Comparison of ENCODE assay signal across 18 cellular contexts in genomic region chr1:235391879-235392278, GRCh38.
"Had no signal": no experiment of that assay in that cellular context is flagged by ENCODE, and none has a peak within 500 bp of the region (broad histone marks: within the 10 kb centered on the region; RNA-seq: fewer than 3 reads in every experiment).

No MANE protein-coding gene starts in this region.

- H3K4me1 ChIP-seq: esophagus muscularis mucosa, gastrocnemius medialis, heart right ventricle, psoas muscle, right lobe of liver, testis, tibial nerve had no signal

- H3K4me3 ChIP-seq: esophagus muscularis mucosa, gastrocnemius medialis, heart right ventricle, mucosa of descending colon, psoas muscle, right lobe of liver, testis, tibial nerve had no signal

- H3K27ac ChIP-seq: epithelial cell of prostate, esophagus muscularis mucosa, gastrocnemius medialis, heart right ventricle, neutrophil, psoas muscle, right lobe of liver, testis, tibial nerve had no signal

- DNase-seq: effector memory CD8-positive, alpha-beta T cell; gastrocnemius medialis; heart right ventricle; hypothalamus; left cardiac atrium; left ventricle myocardium superior; mucosa of descending colon; naive thymus-derived CD8-positive, alpha-beta T cell; psoas muscle; retina; stimulated activated CD4-positive, alpha-beta T cell treated with anti-CD3 and anti-CD28 coated beads, Interleukin-4, amount 100 ng/mL, for 24 hours; testis had no signal

- H3K9me3 ChIP-seq: gastrocnemius medialis, mucosa of descending colon, neutrophil, right lobe of liver, testis had no signal

- H3K36me3 ChIP-seq: gastrocnemius medialis, neutrophil, right lobe of liver had no signal

- ATAC-seq: effector memory CD8-positive, alpha-beta T cell; gastrocnemius medialis; heart right ventricle; left cardiac atrium; left ventricle myocardium superior; mucosa of descending colon; naive thymus-derived CD8-positive, alpha-beta T cell; psoas muscle; right lobe of liver; stimulated activated memory B cell treated with anti-CD40 and anti-IgM and Interleukin-4, amounts not matched to agents 10 μg/mL and 1 μg/mL and 100 μg/mL, for 72 hours had no signal
